ENCODE assay signal across 21 cellular contexts in genomic region chr9:32136700-32137339, GRCh38.
DNase-seq lines count a peak whose midpoint lies in the region; ATAC-seq, FAIRE-seq and TF ChIP-seq lines count a peak whose summit lies in the region.
"Had no signal": no experiment of that assay in that cellular context is flagged by ENCODE, and none has a peak within 500 bp of the region (broad histone marks: within the 10 kb centered on the region; RNA-seq: fewer than 3 reads in every experiment).

No MANE protein-coding gene starts in this region.

- H4K20me1 ChIP-seq in hepatocyte (ENCODE audit: insufficient read depth, poor library complexity, severe bottlenecking), result no peaks in the 10 kb centered on the region

- H2AFZ ChIP-seq in hepatocyte, result no peak overlapping the region

- no peaks in the 10 kb centered on the region for H3K9me2 ChIP-seq in hepatocyte (replicated peaks; ENCODE audit: insufficient read depth)

- no peak overlapping the region for H3K27ac ChIP-seq in RWPE2 (ENCODE audit: poor library complexity, severe bottlenecking)
- no peak overlapping the region for H3K27ac ChIP-seq in hepatocyte
- H3K27ac ChIP-seq: esophagus muscularis mucosa had no signal

- DNase-seq in SIG-M5 treated with dmso at 0.1 percent for 504 hours (lab: John Stamatoyannopoulos, UW; ENCODE audit: unreplicated experiment), result peak; percentile 2
- DNase-seq in SIG-M5 (lab: John Stamatoyannopoulos, UW), result no peak
- DNase-seq in RWPE2 (ENCODE audit: low spot score), result no peak
- DNase-seq in hepatocyte (ENCODE audit: low spot score), result peak; percentile 64
- peak; percentile 4 for DNase-seq in urothelium cell line (ENCODE audit: low spot score)
- DNase-seq in NCI-H1930 (lab: John Stamatoyannopoulos, UW), result no peak
- no peak for DNase-seq in inferior parietal cortex (ENCODE audit: extremely low spot score)
- DNase-seq: activated CD4-positive, CD25-positive, alpha-beta regulatory T cell; activated CD8-positive, alpha-beta memory T cell treated with anti-CD3 and anti-CD28 coated beads, Interleukin-2, amount 10 ng/mL, durations not matched to agents 7 days and 5 days; activated gamma-delta T cell; dermis blood vessel endothelial cell; hippocampal formation; IMR-90; natural killer cell; NCI-H1105; NCI-H345; retina had no signal

- H3K4me1 ChIP-seq in RWPE2 (ENCODE audit: insufficient read depth, poor library complexity, severe bottlenecking) (no peaks in the 10 kb centered on the region), hepatocyte (ENCODE audit: insufficient read depth) (no peaks in the 10 kb centered on the region)
- H3K4me1 ChIP-seq: esophagus muscularis mucosa had no signal

- FAIRE-seq in urothelium cell line (lab: Jason Lieb, UNC), result no peak
- FAIRE-seq: D721Med had no signal

- ATAC-seq in RWPE2 (ENCODE audit: low read depth), result peak; percentile 78
- ATAC-seq in HG03469 (IDR thresholded peaks at IDR 0.05; ENCODE audit: unreplicated experiment), result no peak
- ATAC-seq: activated CD8-positive, alpha-beta memory T cell treated with anti-CD3 and anti-CD28 coated beads, Interleukin-2, amount 10 ng/mL, durations not matched to agents 7 days and 5 days; natural killer cell had no signal

- peaks cover 2% of the 10 kb centered on the region for H3K27me3 ChIP-seq in RWPE2 (ENCODE audit: insufficient read depth, poor library complexity, severe bottlenecking)
- no peaks in the 10 kb centered on the region for H3K27me3 ChIP-seq in hepatocyte
- H3K27me3 ChIP-seq: esophagus muscularis mucosa had no signal

- no peak for TF ChIP-seq CTCF in RWPE2 (IDR thresholded peaks at IDR 0.05; ENCODE audit: poor library complexity, severe bottlenecking)
- TF ChIP-seq CTCF in hepatocyte (IDR thresholded peaks at IDR 0.05; ENCODE audit: poor library complexity), result peak; percentile 24

- 35% methylated on average over 3 of the region's 3 CpGs for WGBS in hepatocyte (ENCODE audit: low lambda C conversion rate, missing lambda C conversion rate)

- H3K36me3 ChIP-seq in RWPE2 (ENCODE audit: low read depth), result no peaks in the 10 kb centered on the region
- no peaks in the 10 kb centered on the region for H3K36me3 ChIP-seq in hepatocyte (replicated peaks; ENCODE audit: insufficient read depth, low read depth)
- H3K36me3 ChIP-seq: esophagus muscularis mucosa had no signal

- H3K9me3 ChIP-seq in RWPE2 (ENCODE audit: severe bottlenecking), result no peaks in the 10 kb centered on the region
- no peaks in the 10 kb centered on the region for H3K9me3 ChIP-seq in hepatocyte (ENCODE audit: low read depth)

- H3K4me2 ChIP-seq in hepatocyte, result no peak overlapping the region

- no peaks in the 10 kb centered on the region for H3K79me2 ChIP-seq in hepatocyte

- H3K4me3 ChIP-seq in RWPE2 (ENCODE audit: severe bottlenecking) (no peak overlapping the region), hepatocyte (no peak overlapping the region)
- H3K4me3 ChIP-seq: esophagus muscularis mucosa, lung had no signal

Comparison
In these comparisons a context has a peak if more than half of its experiments do, and no peak if none do; other contexts are left out.
1. DNase-seq: peak in SIG-M5 treated with dmso at 0.1 percent for 504 hours (single experiment), hepatocyte (single experiment) and urothelium cell line (single experiment); none in SIG-M5 (single experiment), RWPE2 (single experiment), NCI-H1930 (0 of 2) and inferior parietal cortex (single experiment).